ENCODE assay signal across 18 cellular contexts in the genomic region with DNA sequence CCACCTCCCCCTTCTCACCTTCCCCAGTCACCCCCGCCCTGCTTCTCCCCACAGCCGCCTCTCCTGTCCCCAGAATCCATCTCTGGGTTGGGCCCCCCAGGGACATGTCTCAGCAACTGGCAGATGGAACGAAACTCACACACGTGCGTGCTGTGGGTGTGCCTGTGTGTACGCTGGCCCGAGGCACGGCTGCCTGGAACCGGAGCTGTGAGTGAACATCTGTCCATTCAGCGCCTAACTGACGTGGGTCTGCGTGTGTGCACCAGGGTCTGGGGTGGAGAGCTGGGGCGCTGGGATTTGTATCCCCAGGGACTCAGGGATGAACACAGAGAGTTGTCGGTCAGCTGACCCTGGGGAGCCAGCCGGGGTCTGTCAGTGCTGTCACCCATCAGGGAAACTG. TPM values are rescaled to one million over a fixed set of nuclear protein-coding genes. Genes with fewer than 3 reads are reported as not detected.
DNase-seq lines count a peak whose midpoint lies in the region; ATAC-seq, FAIRE-seq and TF ChIP-seq lines count a peak whose summit lies in the region.
"Had no signal": no experiment of that assay in that cellular context is flagged by ENCODE, and none has a peak within 500 bp of the region (broad histone marks: within the 10 kb centered on the region; RNA-seq: fewer than 3 reads in every experiment).

No MANE protein-coding gene starts in this region.

- H3K9ac ChIP-seq in BLaER1 treated with 17β-estradiol and CSF1 and Interleukin-3, amounts not matched to agents 10 nM and 100 nM = peak overlapping the region in 7 of 11 experiments; percentile 7 to 39 (median 30); a peak in 6 of 22 replicates

- intact Hi-C loops in psoas muscle (cut with DNase I) = no loop called here

- H3K4me1 ChIP-seq in BLaER1 treated with 17β-estradiol and CSF1 and Interleukin-3, amounts not matched to agents 10 nM and 100 nM = peaks cover 46 to 69% (median 60%) of the 10 kb centered on the region in 10 experiments
- H3K4me1 ChIP-seq in right atrium auricular region (peaks cover 0 to 7% of the 10 kb centered on the region in 2 donors), psoas muscle (no peaks in the 10 kb centered on the region)
- H3K4me1 ChIP-seq in CD8-positive, alpha-beta memory T cell (ENCODE audit: insufficient read depth, low read length) = no peaks in the 10 kb centered on the region

- H3K36me3 ChIP-seq in BLaER1 treated with 17β-estradiol and CSF1 and Interleukin-3, amounts not matched to agents 10 nM and 100 nM = no peaks in the 10 kb centered on the region
- H3K36me3 ChIP-seq in bronchial epithelial cell (ENCODE audit: control insufficient read depth, insufficient read depth, low read length) = no peaks in the 10 kb centered on the region
- H3K36me3 ChIP-seq in right atrium auricular region = no peaks in the 10 kb centered on the region
- H3K36me3 ChIP-seq in psoas muscle (ENCODE audit: insufficient read depth in 1 of 2, low read depth in 1 of 2) = no peaks in the 10 kb centered on the region
- no peaks in the 10 kb centered on the region for H3K36me3 ChIP-seq in CD8-positive, alpha-beta memory T cell (ENCODE audit: insufficient read depth, low read length)

- H3K9me3 Mint-ChIP-seq in CD8-positive, alpha-beta memory T cell = peaks cover 0 to 14% (median 4%) of the 10 kb centered on the region in 5 donors
- H3K9me3 Mint-ChIP-seq in WTC11 = no peaks in the 10 kb centered on the region

- TF ChIP-seq CTCF in bronchial epithelial cell (IDR thresholded peaks at IDR 0.05; ENCODE audit: insufficient read depth, low read length, severe bottlenecking) = no peak
- TF ChIP-seq CTCF in right atrium auricular region (IDR thresholded peaks at IDR 0.05) = no peak
- no peak for TF ChIP-seq CTCF in psoas muscle (IDR thresholded peaks at IDR 0.05)
- no peak for TF ChIP-seq CTCF in WTC11 (IDR thresholded peaks at IDR 0.05)

- H3K27ac Mint-ChIP-seq in CD8-positive, alpha-beta memory T cell = no peak overlapping the region
- H3K27ac Mint-ChIP-seq in WTC11 = no peak overlapping the region
- H3K27ac Mint-ChIP-seq: activated CD4-positive, alpha-beta memory T cell treated with anti-CD3 and anti-CD28 coated beads for 36 hours; endodermal cell; progenitor cell of endocrine pancreas had no signal

- H3K4me3 ChIP-seq in BLaER1 treated with 17β-estradiol and CSF1 and Interleukin-3, amounts not matched to agents 10 nM and 100 nM = no peak overlapping the region; a peak in 1 of 20 replicates
- no peak overlapping the region for H3K4me3 ChIP-seq in bronchial epithelial cell (ENCODE audit: low read depth, low read length)
- H3K4me3 ChIP-seq in right atrium auricular region = no peak overlapping the region
- H3K4me3 ChIP-seq in psoas muscle = no peak overlapping the region
- no peak overlapping the region for H3K4me3 ChIP-seq in CD8-positive, alpha-beta memory T cell (ENCODE audit: low read length)

- no peaks in the 10 kb centered on the region for H4K20me1 ChIP-seq in BLaER1 treated with 17β-estradiol and CSF1 and Interleukin-3, amounts not matched to agents 10 nM and 100 nM

- peaks cover 0 to 9% (median 0%) of the 10 kb centered on the region in 3 donors for H3K36me3 Mint-ChIP-seq in CD8-positive, alpha-beta memory T cell
- H3K36me3 Mint-ChIP-seq in WTC11 = no peaks in the 10 kb centered on the region
- H3K36me3 Mint-ChIP-seq: activated CD4-positive, alpha-beta memory T cell treated with anti-CD3 and anti-CD28 coated beads for 36 hours had no signal

- H3K4me2 ChIP-seq in BLaER1 treated with 17β-estradiol and CSF1 and Interleukin-3, amounts not matched to agents 10 nM and 100 nM = peak overlapping the region; percentile 55 to 83 (median 74)

- no peak overlapping the region for H3K4me3 Mint-ChIP-seq in CD8-positive, alpha-beta memory T cell
- H3K4me3 Mint-ChIP-seq in WTC11 = no peak overlapping the region
- H3K4me3 Mint-ChIP-seq: activated CD4-positive, alpha-beta memory T cell treated with anti-CD3 and anti-CD28 coated beads for 36 hours; endodermal cell had no signal

- peak; percentile 47 for DNase-seq in bronchial epithelial cell (ENCODE audit: low read depth)
- DNase-seq in right atrium auricular region (ENCODE audit: low spot score) = peak; percentile 63
- peak; percentile 57 to 66 for DNase-seq in psoas muscle
- DNase-seq in T-helper 2 cell = no peak
- DNase-seq in CD8-positive, alpha-beta memory T cell = no peak
- DNase-seq in WTC11 (ENCODE audit: low spot score) = no peak
- DNase-seq: activated CD4-positive, alpha-beta memory T cell treated with anti-CD3 and anti-CD28 coated beads for 36 hours; activated naive CD4-positive, alpha-beta T cell; endodermal cell; foreskin fibroblast; SHP77; stimulated activated naive CD4-positive, alpha-beta T cell treated with Interleukin-2 at 50 U/mL for 16 hours; T-helper 1 cell had no signal

- CTCF ChIA-PET in CD8-positive, alpha-beta memory T cell (lab: Charles Lee) = no interaction called here
- CTCF ChIA-PET in WTC11 (lab: Charles Lee) = interaction anchor here (1.1 to 2.0 kb wide), 3 partner anchors 15 to 53 kb away, joined by 3 to 7 read pairs (median 4); no protein-coding TSS in a partner anchor

- ATAC-seq in psoas muscle (no peak), GM21360 (IDR thresholded peaks at IDR 0.05; ENCODE audit: unreplicated experiment) (no peak), WTC11 (no peak)
- ATAC-seq: HepG2 had no signal

- no peaks in the 10 kb centered on the region for H3K4me1 Mint-ChIP-seq in CD8-positive, alpha-beta memory T cell
- peaks cover 34% of the 10 kb centered on the region for H3K4me1 Mint-ChIP-seq in WTC11
- H3K4me1 Mint-ChIP-seq: endodermal cell had no signal

- H3K27me3 Mint-ChIP-seq in CD8-positive, alpha-beta memory T cell = peaks cover 41 to 51% of the 10 kb centered on the region in 2 donors
- H3K27me3 Mint-ChIP-seq in WTC11 (ENCODE audit: low read depth) = peaks cover 37% of the 10 kb centered on the region

- 9 to 25% (median 10%) methylated on average over 15 of the region's 15 CpGs for WGBS in psoas muscle, 3 donors

- no peak for FAIRE-seq in bronchial epithelial cell (lab: Jason Lieb, UNC)
- FAIRE-seq: HepG2 had no signal

- peaks cover 0 to 10% (median 0%) of the 10 kb centered on the region in 11 experiments; a peak in 2 of 22 replicates for H3K27me3 ChIP-seq in BLaER1 treated with 17β-estradiol and CSF1 and Interleukin-3, amounts not matched to agents 10 nM and 100 nM
- H3K27me3 ChIP-seq in bronchial epithelial cell (ENCODE audit: control insufficient read depth, insufficient read depth, low read length) = peaks cover 10% of the 10 kb centered on the region
- peaks cover 1 to 9% of the 10 kb centered on the region in 2 donors for H3K27me3 ChIP-seq in right atrium auricular region
- H3K27me3 ChIP-seq in psoas muscle (ENCODE audit: insufficient read depth in 3 of 3, low read length in 2 of 3) = peaks cover 0 to 61% (median 29%) of the 10 kb centered on the region in 3 donors
- H3K27me3 ChIP-seq in CD8-positive, alpha-beta memory T cell (ENCODE audit: insufficient read depth, low read length, poor library complexity, severe bottlenecking) = peaks cover 3% of the 10 kb centered on the region

- POLR2A ChIA-PET in CD8-positive, alpha-beta memory T cell (lab: Charles Lee) = no interaction called here
- POLR2A ChIA-PET in WTC11 (lab: Charles Lee) = no interaction called here

- peaks cover 0 to 9% (median 2%) of the 10 kb centered on the region in 11 experiments; a peak in 9 of 22 replicates for H3K9me3 ChIP-seq in BLaER1 treated with 17β-estradiol and CSF1 and Interleukin-3, amounts not matched to agents 10 nM and 100 nM (replicated peaks in 1 of 11)
- H3K9me3 ChIP-seq in right atrium auricular region (no peaks in the 10 kb centered on the region), psoas muscle (no peaks in the 10 kb centered on the region)
- no peaks in the 10 kb centered on the region for H3K9me3 ChIP-seq in CD8-positive, alpha-beta memory T cell (ENCODE audit: low read length)

- H3K27ac ChIP-seq in BLaER1 treated with 17β-estradiol and CSF1 and Interleukin-3, amounts not matched to agents 10 nM and 100 nM = peak overlapping the region in 4 of 11 experiments; percentile 21 to 43 (median 31); a peak in 8 of 22 replicates
- H3K27ac ChIP-seq in right atrium auricular region = no peak overlapping the region
- H3K27ac ChIP-seq in psoas muscle = no peak overlapping the region
- no peak overlapping the region for H3K27ac ChIP-seq in CD8-positive, alpha-beta memory T cell (ENCODE audit: low read depth, low read length)
- H3K27ac ChIP-seq: VCaP had no signal

TF ChIP-seq in WTC11, 78 proteins besides CTCF, POLR2A, EP300 and RAD21 (continues in another document):
- no peak for TF ChIP-seq FOXJ3 (CRISPR knock-in tag; IDR thresholded peaks at IDR 0.05; ENCODE audit: borderline replicate concordance)

RNA-seq across cellular contexts. Expression of a gene that starts 0.8 kb away (rescaled TPM):
- 0.13 and 0.26 TPM in 2 replicates for total RNA-seq in bronchial epithelial cell
- total RNA-seq in right atrium auricular region = 10 to 100 TPM; 27.0 to 52.0 TPM
- under 1 TPM in 2 of 4 donors, not detected in 2; 0.32 to 0.46 TPM for total RNA-seq in psoas muscle
- under 1 TPM; 0.04 to 0.25 (median 0.04) TPM for polyA plus RNA-seq in psoas muscle
- not detected for total RNA-seq in CD8-positive, alpha-beta memory T cell
- polyA plus RNA-seq in CD8-positive, alpha-beta memory T cell = not detected
- total RNA-seq in WTC11 (2021) = 0.73 to 1.0 TPM (median 1.0 TPM) in 3 replicates
- total RNA-seq: activated CD4-positive, alpha-beta memory T cell treated with anti-CD3 and anti-CD28 coated beads for 36 hours; HepG2; progenitor cell of endocrine pancreas had no signal

RNA-seq across cellular contexts. Expression of a gene that starts 27.1 kb away (rescaled TPM):
- total RNA-seq in bronchial epithelial cell = not detected in 2 replicates
- 10 to 100 TPM in 1 of 2 donors, 1 to 10 TPM in 1; 4.4 to 22.7 TPM for total RNA-seq in right atrium auricular region
- total RNA-seq in psoas muscle = 1 to 10 TPM; 1.5 to 6.7 (median 3.5) TPM
- polyA plus RNA-seq in psoas muscle = 1 to 10 TPM in 1 of 3 donors, under 1 TPM in 2; 0.45 to 2.1 (median 0.55) TPM
- total RNA-seq in CD8-positive, alpha-beta memory T cell = not detected
- not detected for polyA plus RNA-seq in CD8-positive, alpha-beta memory T cell
- total RNA-seq in WTC11 (2021) = 0.72 TPM in 1 of 3 replicates, not detected in the others
- total RNA-seq: activated CD4-positive, alpha-beta memory T cell treated with anti-CD3 and anti-CD28 coated beads for 36 hours; endodermal cell; HepG2; progenitor cell of endocrine pancreas had no signal
- polyA plus RNA-seq: HepG2 had no signal

RNA-seq across cellular contexts. Expression of a gene that starts 31.4 kb away (rescaled TPM):
- total RNA-seq in bronchial epithelial cell (1.1 and 3.2 TPM in 2 replicates), right atrium auricular region (1 to 10 TPM; 3.7 to 6.4 TPM), psoas muscle (1 to 10 TPM; 2.9 to 4.2 (median 3.5) TPM), WTC11 (2021) (9.3 to 13.3 TPM (median 9.8 TPM) in 3 replicates)
- polyA plus RNA-seq in psoas muscle = 1 to 10 TPM; 1.5 to 5.2 (median 2.1) TPM
- total RNA-seq in CD8-positive, alpha-beta memory T cell = 1 to 10 TPM; 3.1 to 3.3 TPM
- 2.2 TPM for polyA plus RNA-seq in CD8-positive, alpha-beta memory T cell

RNA-seq across cellular contexts. Expression of a gene that starts 36.4 kb away (rescaled TPM):
- total RNA-seq in bronchial epithelial cell (not detected in 2 replicates), right atrium auricular region (1 to 10 TPM in 1 of 2 donors, under 1 TPM in 1; 0.30 to 3.9 TPM), psoas muscle (under 1 TPM; 0.30 to 0.98 (median 0.68) TPM), WTC11 (2021) (0.30 to 0.71 TPM (median 0.31 TPM) in 3 replicates)
- polyA plus RNA-seq in psoas muscle = under 1 TPM; 0.06 to 0.21 (median 0.08) TPM
- not detected for total RNA-seq in CD8-positive, alpha-beta memory T cell
- polyA plus RNA-seq in CD8-positive, alpha-beta memory T cell = not detected
- total RNA-seq: activated CD4-positive, alpha-beta memory T cell treated with anti-CD3 and anti-CD28 coated beads for 36 hours; HepG2; progenitor cell of endocrine pancreas had no signal
- polyA plus RNA-seq: HepG2 had no signal

Comparison
In these comparisons a context has a peak if more than half of its experiments do, and no peak if none do; other contexts are left out.
1. DNase-seq: peak in bronchial epithelial cell (single experiment), right atrium auricular region (single experiment) and psoas muscle (2 of 2); none in T-helper 2 cell (0 of 5), CD8-positive, alpha-beta memory T cell (0 of 5) and WTC11 (single experiment).
2. RNA of a gene that starts 0.8 kb away (total RNA-seq): 27.0 to 52.0 TPM in right atrium auricular region; 0.73 to 1.0 TPM in WTC11, 0.32 to 0.46 TPM in psoas muscle, 0.13 to 0.26 TPM in bronchial epithelial cell and not detected in CD8-positive, alpha-beta memory T cell; every median in the first group is over 10 times any median in the second.